ENCODE assay signal across 8 cellular contexts in genomic region chr6:24495516-24495847, GRCh38. TPM values are rescaled to one million over a fixed set of nuclear protein-coding genes. Genes with fewer than 3 reads are reported as not detected.
DNase-seq lines count a peak whose midpoint lies in the region; ATAC-seq and TF ChIP-seq lines count a peak whose summit lies in the region.

No MANE protein-coding gene starts in this region.

- intact Hi-C loops in Right ventricle myocardium inferior (cut with DNase I) (no loop called here), ovary (cut with DNase I) (no loop called here), vagina (cut with DNase I) (no loop called here)

- H3F3A ChIP-seq in OCI-LY1 (ENCODE audit: insufficient read depth, low read length): no peaks in the 10 kb centered on the region

- H3K4me1 ChIP-seq in OCI-LY1 (ENCODE audit: insufficient read depth, low read length, severe bottlenecking) (peaks cover 61% of the 10 kb centered on the region), ovary (ENCODE audit: insufficient read depth) (peaks cover 3% of the 10 kb centered on the region), vagina (peaks cover 19% of the 10 kb centered on the region)

- WGBS in ovary, 3 donors: 0 to 1% (median 0%) methylated on average over 13 of the region's 13 CpGs

- DNase-seq in Ammon's horn (ENCODE audit: low spot score) (peak; percentile 40), Right ventricle myocardium inferior (ENCODE audit: missing footprints) (peak; percentile 79), ovary (peak; percentile 61 to 73 (median 66)), vagina (ENCODE audit: extremely low spot score in 2 of 2) (no peak)
- DNase-seq in activated naive CD4-positive, alpha-beta T cell treated with anti-CD3 and anti-CD28 coated beads, Interleukin-2, amount 10 ng/mL, durations not matched to agents 7 days and 5 days: peak; percentile 53

- peaks cover 3% of the 10 kb centered on the region; the same call in 1 of the 2 replicates for H3K79me2 ChIP-seq in OCI-LY1 (ENCODE audit: insufficient read depth, low read length)

- H3K4me3 Mint-ChIP-seq in activated naive CD4-positive, alpha-beta T cell treated with anti-CD3 and anti-CD28 coated beads, Interleukin-2, amount 10 ng/mL, durations not matched to agents 7 days and 5 days: peak overlapping the region; percentile 65

- TF ChIP-seq CTCF in OCI-LY1 (IDR thresholded peaks at IDR 0.05; ENCODE audit: low read length): no peak
- no peak for TF ChIP-seq CTCF in ovary (IDR thresholded peaks at IDR 0.05)
- no peak for TF ChIP-seq CTCF in vagina (IDR thresholded peaks at IDR 0.05)

- no peak overlapping the region for H2AFZ ChIP-seq in OCI-LY1 (ENCODE audit: low read length)

- H3K27ac ChIP-seq in OCI-LY1 (ENCODE audit: low read depth, low read length, poor library complexity, severe bottlenecking) (peak overlapping the region; percentile 91), ovary (peak overlapping the region in 1 of 2 donors; percentile 70), vagina (peak overlapping the region; percentile 72)

- H3K9me3 ChIP-seq in OCI-LY1 (ENCODE audit: low read length): no peaks in the 10 kb centered on the region
- no peaks in the 10 kb centered on the region for H3K9me3 ChIP-seq in ovary
- H3K9me3 ChIP-seq in vagina: no peaks in the 10 kb centered on the region

- H3K27me3 Mint-ChIP-seq in activated naive CD4-positive, alpha-beta T cell treated with anti-CD3 and anti-CD28 coated beads, Interleukin-2, amount 10 ng/mL, durations not matched to agents 7 days and 5 days: peaks cover 12% of the 10 kb centered on the region

- H3K36me3 ChIP-seq in OCI-LY1 (ENCODE audit: insufficient read depth, low read length) (peaks cover 22% of the 10 kb centered on the region), ovary (no peaks in the 10 kb centered on the region), vagina (no peaks in the 10 kb centered on the region)

- CTCF ChIA-PET in activated naive CD4-positive, alpha-beta T cell treated with anti-CD3 and anti-CD28 coated beads, Interleukin-2, amount 10 ng/mL, durations not matched to agents 7 days and 5 days (lab: Charles Lee): interaction anchor here (0.6 to 5.0 kb wide), 17 partner anchors 9 to 595 kb away, joined by 3 to 25 read pairs (median 4); no protein-coding TSS in a partner anchor

- H3K9ac ChIP-seq in OCI-LY1 (ENCODE audit: low read length): peak overlapping the region; percentile 74

- TF ChIP-seq POLR2A in ovary (IDR thresholded peaks at IDR 0.05) (no peak), vagina (IDR thresholded peaks at IDR 0.05) (no peak)

- H3K4me2 ChIP-seq in OCI-LY1 (ENCODE audit: low read length): peak overlapping the region; percentile 92

- H3K4me3 ChIP-seq in OCI-LY1 (ENCODE audit: low read depth, low read length, poor library complexity, severe bottlenecking) (peak overlapping the region; percentile 69), ovary (peak overlapping the region; percentile 64), vagina (peak overlapping the region; percentile 71 to 89)

- H3K9me2 ChIP-seq in OCI-LY1 (ENCODE audit: low read depth, low read length): no peaks in the 10 kb centered on the region

- peaks cover 5% of the 10 kb centered on the region for H3K9me3 Mint-ChIP-seq in activated naive CD4-positive, alpha-beta T cell treated with anti-CD3 and anti-CD28 coated beads, Interleukin-2, amount 10 ng/mL, durations not matched to agents 7 days and 5 days

- ATAC-seq in GM19023 (IDR thresholded peaks at IDR 0.05; ENCODE audit: unreplicated experiment) (peak; percentile 63), HG03196 (IDR thresholded peaks at IDR 0.05; ENCODE audit: unreplicated experiment) (peak; percentile 34), Right ventricle myocardium inferior (peak; percentile 80)

- H3K27me3 ChIP-seq in OCI-LY1 (ENCODE audit: insufficient read depth, low read length) (no peaks in the 10 kb centered on the region), ovary (no peaks in the 10 kb centered on the region), vagina (no peaks in the 10 kb centered on the region)

- TF ChIP-seq EP300 in ovary (IDR thresholded peaks at IDR 0.05): no peak

- H3K36me3 Mint-ChIP-seq in activated naive CD4-positive, alpha-beta T cell treated with anti-CD3 and anti-CD28 coated beads, Interleukin-2, amount 10 ng/mL, durations not matched to agents 7 days and 5 days: peaks cover 5% of the 10 kb centered on the region

- H3K27ac Mint-ChIP-seq in activated naive CD4-positive, alpha-beta T cell treated with anti-CD3 and anti-CD28 coated beads, Interleukin-2, amount 10 ng/mL, durations not matched to agents 7 days and 5 days: no peak overlapping the region

- H3K4me1 Mint-ChIP-seq in activated naive CD4-positive, alpha-beta T cell treated with anti-CD3 and anti-CD28 coated beads, Interleukin-2, amount 10 ng/mL, durations not matched to agents 7 days and 5 days: peaks cover 16% of the 10 kb centered on the region

- no peaks in the 10 kb centered on the region for H4K20me1 ChIP-seq in OCI-LY1 (ENCODE audit: insufficient read depth, low read length)

RNA-seq across cellular contexts. Expression of gene ALDH5A1, which starts 0.7 kb away (rescaled TPM):
- total RNA-seq in Right ventricle myocardium inferior: 25.1 TPM
- total RNA-seq in ovary: 10 to 100 TPM in 4 of 7 donors, 1 to 10 TPM in 3; 5.4 to 17.0 (median 10.1) TPM
- polyA plus RNA-seq in ovary: 10 to 100 TPM in 1 of 2 donors, 1 to 10 TPM in 1; 4.1 to 14.1 TPM
- total RNA-seq in vagina: 14.2 TPM

RNA-seq across cellular contexts. Expression of gene GPLD1, which starts 6.1 kb away (rescaled TPM):
- total RNA-seq in Right ventricle myocardium inferior (1.1 TPM), ovary (1 to 10 TPM; 2.0 to 3.3 (median 3.0) TPM), vagina (15.7 TPM)
- 1 to 10 TPM; 1.2 to 2.3 TPM for polyA plus RNA-seq in ovary

Comparison
In these comparisons a context has a peak if more than half of its experiments do, and no peak if none do; other contexts are left out.
1. DNase-seq: peak in Ammon's horn (single experiment), activated naive CD4-positive, alpha-beta T cell treated with anti-CD3 and anti-CD28 coated beads, Interleukin-2, amount 10 ng/mL, durations not matched to agents 7 days and 5 days (single experiment), Right ventricle myocardium inferior (single experiment) and ovary (5 of 5); none in vagina (0 of 2).
2. Peak in every context shown above with its lines, with median percentiles within 50 percentile points of each other: ATAC-seq and H3K4me3 ChIP-seq.